1 cellular context compared by ENCODE assay signal in genomic region chr19:41363753-41364545, GRCh38.
TF ChIP-seq lines count a peak whose summit lies in the region.

A gene with protein sequence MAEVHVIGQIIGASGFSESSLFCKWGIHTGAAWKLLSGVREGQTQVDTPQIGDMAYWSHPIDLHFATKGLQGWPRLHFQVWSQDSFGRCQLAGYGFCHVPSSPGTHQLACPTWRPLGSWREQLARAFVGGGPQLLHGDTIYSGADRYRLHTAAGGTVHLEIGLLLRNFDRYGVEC (minus strand): TSS chr19:41364149. CDS start chr19:41363519, 630 bp downstream.

TF ChIP-seq in HepG2, 621 proteins besides CTCF, POLR2A, EP300 and RAD21 (continued from another document and continues in another):
- TF ChIP-seq RNF219 (CRISPR knock-in tag; IDR thresholded peaks at IDR 0.05) (no peak), ZNF430 (CRISPR knock-in tag; IDR thresholded peaks at IDR 0.05) (no peak), ZNF589 (CRISPR knock-in tag; conservative IDR thresholded peaks at IDR 0.05) (no peak), SIX4 (CRISPR knock-in tag; IDR thresholded peaks at IDR 0.05) (no peak), ZKSCAN5 (CRISPR knock-in tag; IDR thresholded peaks at IDR 0.05) (no peak), ZNF557 (CRISPR knock-in tag; IDR thresholded peaks at IDR 0.05) (no peak), ZSCAN30 (CRISPR knock-in tag; IDR thresholded peaks at IDR 0.05) (no peak), JDP2 (CRISPR knock-in tag; IDR thresholded peaks at IDR 0.05; ENCODE audit: borderline replicate concordance) (no peak), TERF1 (CRISPR knock-in tag; IDR thresholded peaks at IDR 0.05) (no peak), PAF1 (CRISPR knock-in tag; IDR thresholded peaks at IDR 0.05) (no peak), ZNF343 (CRISPR knock-in tag; IDR thresholded peaks at IDR 0.05) (no peak), HOXD1 (CRISPR knock-in tag; IDR thresholded peaks at IDR 0.05) (no peak), NR2F1 (CRISPR knock-in tag; IDR thresholded peaks at IDR 0.05) (no peak; a peak in 1 of 4 replicates), WIZ (CRISPR knock-in tag; IDR thresholded peaks at IDR 0.05) (no peak), ZNF713 (CRISPR knock-in tag; IDR thresholded peaks at IDR 0.05) (no peak), FOXP1 (IDR thresholded peaks at IDR 0.05) (no peak), FOXP1 (CRISPR knock-in tag; IDR thresholded peaks at IDR 0.05) (no peak), NR2C2 (CRISPR knock-in tag; IDR thresholded peaks at IDR 0.05; ENCODE audit: borderline replicate concordance) (peak; percentile 54; the same call in 1 of the 2 replicates), ZSCAN12 (CRISPR knock-in tag; IDR thresholded peaks at IDR 0.05) (no peak), SRY (CRISPR knock-in tag; IDR thresholded peaks at IDR 0.05) (peak; percentile 79; the same call in 1 of the 2 replicates), JUNB (CRISPR knock-in tag; IDR thresholded peaks at IDR 0.05; ENCODE audit: borderline replicate concordance) (no peak), ARNT2 (CRISPR knock-in tag; IDR thresholded peaks at IDR 0.05; ENCODE audit: low read depth) (no peak), TOE1 (CRISPR knock-in tag; IDR thresholded peaks at IDR 0.05) (no peak), NBN (conservative IDR thresholded peaks at IDR 0.05) (no peak), PHB2 (IDR thresholded peaks at IDR 0.05; ENCODE audit: partially characterized antibody) (no peak), RAD51 (IDR thresholded peaks at IDR 0.05; ENCODE audit: borderline replicate concordance) (no peak), JUN (CRISPR knock-in tag; IDR thresholded peaks at IDR 0.05) (no peak), ZNF678 (CRISPR knock-in tag; IDR thresholded peaks at IDR 0.05) (no peak), ZNF570 (CRISPR knock-in tag; IDR thresholded peaks at IDR 0.05; ENCODE audit: borderline replicate concordance) (no peak), FOXC1 (CRISPR knock-in tag; IDR thresholded peaks at IDR 0.05; ENCODE audit: borderline replicate concordance) (peak; percentile 68; the same call in 1 of the 2 replicates), MTF2 (CRISPR knock-in tag; IDR thresholded peaks at IDR 0.05; ENCODE audit: borderline replicate concordance) (no peak), ZNF234 (CRISPR knock-in tag; conservative IDR thresholded peaks at IDR 0.05) (no peak), REXO4 (CRISPR knock-in tag; IDR thresholded peaks at IDR 0.05; ENCODE audit: borderline replicate concordance) (no peak), ZFP36L2 (CRISPR knock-in tag; IDR thresholded peaks at IDR 0.05) (no peak), SIX1 (CRISPR knock-in tag; IDR thresholded peaks at IDR 0.05; ENCODE audit: borderline replicate concordance) (no peak), IKZF4 (CRISPR knock-in tag; IDR thresholded peaks at IDR 0.05; ENCODE audit: borderline replicate concordance, low read depth, not compliant biosample characterization) (peak; percentile 53), ZBED4 (CRISPR knock-in tag; IDR thresholded peaks at IDR 0.05; ENCODE audit: borderline replicate concordance) (no peak), ZNF746 (CRISPR knock-in tag; IDR thresholded peaks at IDR 0.05) (no peak), NFE2L2 (IDR thresholded peaks at IDR 0.05; ENCODE audit: low read length) (no peak), ZNF552 (CRISPR knock-in tag; IDR thresholded peaks at IDR 0.05; ENCODE audit: borderline replicate concordance) (no peak), ZNF383 (CRISPR knock-in tag; IDR thresholded peaks at IDR 0.05; ENCODE audit: borderline replicate concordance) (no peak)
- TF ChIP-seq, protein P1, sequence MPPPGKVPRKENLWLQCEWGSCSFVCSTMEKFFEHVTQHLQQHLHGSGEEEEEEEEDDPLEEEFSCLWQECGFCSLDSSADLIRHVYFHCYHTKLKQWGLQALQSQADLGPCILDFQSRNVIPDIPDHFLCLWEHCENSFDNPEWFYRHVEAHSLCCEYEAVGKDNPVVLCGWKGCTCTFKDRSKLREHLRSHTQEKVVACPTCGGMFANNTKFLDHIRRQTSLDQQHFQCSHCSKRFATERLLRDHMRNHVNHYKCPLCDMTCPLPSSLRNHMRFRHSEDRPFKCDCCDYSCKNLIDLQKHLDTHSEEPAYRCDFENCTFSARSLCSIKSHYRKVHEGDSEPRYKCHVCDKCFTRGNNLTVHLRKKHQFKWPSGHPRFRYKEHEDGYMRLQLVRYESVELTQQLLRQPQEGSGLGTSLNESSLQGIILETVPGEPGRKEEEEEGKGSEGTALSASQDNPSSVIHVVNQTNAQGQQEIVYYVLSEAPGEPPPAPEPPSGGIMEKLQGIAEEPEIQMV (CRISPR knock-in tag; IDR thresholded peaks at IDR 0.05; ENCODE audit: low read depth), result no peak
- TF ChIP-seq, protein P2, sequence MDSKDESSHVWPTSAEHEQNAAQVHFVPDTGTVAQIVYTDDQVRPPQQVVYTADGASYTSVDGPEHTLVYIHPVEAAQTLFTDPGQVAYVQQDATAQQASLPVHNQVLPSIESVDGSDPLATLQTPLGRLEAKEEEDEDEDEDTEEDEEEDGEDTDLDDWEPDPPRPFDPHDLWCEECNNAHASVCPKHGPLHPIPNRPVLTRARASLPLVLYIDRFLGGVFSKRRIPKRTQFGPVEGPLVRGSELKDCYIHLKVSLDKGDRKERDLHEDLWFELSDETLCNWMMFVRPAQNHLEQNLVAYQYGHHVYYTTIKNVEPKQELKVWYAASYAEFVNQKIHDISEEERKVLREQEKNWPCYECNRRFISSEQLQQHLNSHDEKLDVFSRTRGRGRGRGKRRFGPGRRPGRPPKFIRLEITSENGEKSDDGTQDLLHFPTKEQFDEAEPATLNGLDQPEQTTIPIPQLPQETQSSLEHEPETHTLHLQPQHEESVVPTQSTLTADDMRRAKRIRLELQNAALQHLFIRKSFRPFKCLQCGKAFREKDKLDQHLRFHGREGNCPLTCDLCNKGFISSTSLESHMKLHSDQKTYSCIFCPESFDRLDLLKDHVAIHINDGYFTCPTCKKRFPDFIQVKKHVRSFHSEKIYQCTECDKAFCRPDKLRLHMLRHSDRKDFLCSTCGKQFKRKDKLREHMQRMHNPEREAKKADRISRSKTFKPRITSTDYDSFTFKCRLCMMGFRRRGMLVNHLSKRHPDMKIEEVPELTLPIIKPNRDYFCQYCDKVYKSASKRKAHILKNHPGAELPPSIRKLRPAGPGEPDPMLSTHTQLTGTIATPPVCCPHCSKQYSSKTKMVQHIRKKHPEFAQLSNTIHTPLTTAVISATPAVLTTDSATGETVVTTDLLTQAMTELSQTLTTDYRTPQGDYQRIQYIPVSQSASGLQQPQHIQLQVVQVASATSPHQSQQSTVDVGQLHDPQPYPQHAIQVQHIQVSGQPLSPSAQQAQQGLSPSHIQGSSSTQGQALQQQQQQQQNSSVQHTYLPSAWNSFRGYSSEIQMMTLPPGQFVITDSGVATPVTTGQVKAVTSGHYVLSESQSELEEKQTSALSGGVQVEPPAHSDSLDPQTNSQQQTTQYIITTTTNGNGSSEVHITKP (CRISPR knock-in tag; IDR thresholded peaks at IDR 0.05; ENCODE audit: low read depth), result no peak
- TF ChIP-seq, protein P3, sequence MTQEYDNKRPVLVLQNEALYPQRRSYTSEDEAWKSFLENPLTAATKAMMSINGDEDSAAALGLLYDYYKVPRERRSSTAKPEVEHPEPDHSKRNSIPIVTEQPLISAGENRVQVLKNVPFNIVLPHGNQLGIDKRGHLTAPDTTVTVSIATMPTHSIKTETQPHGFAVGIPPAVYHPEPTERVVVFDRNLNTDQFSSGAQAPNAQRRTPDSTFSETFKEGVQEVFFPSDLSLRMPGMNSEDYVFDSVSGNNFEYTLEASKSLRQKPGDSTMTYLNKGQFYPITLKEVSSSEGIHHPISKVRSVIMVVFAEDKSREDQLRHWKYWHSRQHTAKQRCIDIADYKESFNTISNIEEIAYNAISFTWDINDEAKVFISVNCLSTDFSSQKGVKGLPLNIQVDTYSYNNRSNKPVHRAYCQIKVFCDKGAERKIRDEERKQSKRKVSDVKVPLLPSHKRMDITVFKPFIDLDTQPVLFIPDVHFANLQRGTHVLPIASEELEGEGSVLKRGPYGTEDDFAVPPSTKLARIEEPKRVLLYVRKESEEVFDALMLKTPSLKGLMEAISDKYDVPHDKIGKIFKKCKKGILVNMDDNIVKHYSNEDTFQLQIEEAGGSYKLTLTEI (CRISPR knock-in tag; conservative IDR thresholded peaks at IDR 0.05), result no peak
- TF ChIP-seq, protein P4, sequence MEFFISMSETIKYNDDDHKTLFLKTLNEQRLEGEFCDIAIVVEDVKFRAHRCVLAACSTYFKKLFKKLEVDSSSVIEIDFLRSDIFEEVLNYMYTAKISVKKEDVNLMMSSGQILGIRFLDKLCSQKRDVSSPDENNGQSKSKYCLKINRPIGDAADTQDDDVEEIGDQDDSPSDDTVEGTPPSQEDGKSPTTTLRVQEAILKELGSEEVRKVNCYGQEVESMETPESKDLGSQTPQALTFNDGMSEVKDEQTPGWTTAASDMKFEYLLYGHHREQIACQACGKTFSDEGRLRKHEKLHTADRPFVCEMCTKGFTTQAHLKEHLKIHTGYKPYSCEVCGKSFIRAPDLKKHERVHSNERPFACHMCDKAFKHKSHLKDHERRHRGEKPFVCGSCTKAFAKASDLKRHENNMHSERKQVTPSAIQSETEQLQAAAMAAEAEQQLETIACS (CRISPR knock-in tag; IDR thresholded peaks at IDR 0.05), result no peak
- TF ChIP-seq, protein P5, sequence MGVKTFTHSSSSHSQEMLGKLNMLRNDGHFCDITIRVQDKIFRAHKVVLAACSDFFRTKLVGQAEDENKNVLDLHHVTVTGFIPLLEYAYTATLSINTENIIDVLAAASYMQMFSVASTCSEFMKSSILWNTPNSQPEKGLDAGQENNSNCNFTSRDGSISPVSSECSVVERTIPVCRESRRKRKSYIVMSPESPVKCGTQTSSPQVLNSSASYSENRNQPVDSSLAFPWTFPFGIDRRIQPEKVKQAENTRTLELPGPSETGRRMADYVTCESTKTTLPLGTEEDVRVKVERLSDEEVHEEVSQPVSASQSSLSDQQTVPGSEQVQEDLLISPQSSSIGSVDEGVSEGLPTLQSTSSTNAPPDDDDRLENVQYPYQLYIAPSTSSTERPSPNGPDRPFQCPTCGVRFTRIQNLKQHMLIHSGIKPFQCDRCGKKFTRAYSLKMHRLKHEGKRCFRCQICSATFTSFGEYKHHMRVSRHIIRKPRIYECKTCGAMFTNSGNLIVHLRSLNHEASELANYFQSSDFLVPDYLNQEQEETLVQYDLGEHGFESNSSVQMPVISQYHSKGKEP (CRISPR knock-in tag; IDR thresholded peaks at IDR 0.05), result no peak
- TF ChIP-seq, protein P6, sequence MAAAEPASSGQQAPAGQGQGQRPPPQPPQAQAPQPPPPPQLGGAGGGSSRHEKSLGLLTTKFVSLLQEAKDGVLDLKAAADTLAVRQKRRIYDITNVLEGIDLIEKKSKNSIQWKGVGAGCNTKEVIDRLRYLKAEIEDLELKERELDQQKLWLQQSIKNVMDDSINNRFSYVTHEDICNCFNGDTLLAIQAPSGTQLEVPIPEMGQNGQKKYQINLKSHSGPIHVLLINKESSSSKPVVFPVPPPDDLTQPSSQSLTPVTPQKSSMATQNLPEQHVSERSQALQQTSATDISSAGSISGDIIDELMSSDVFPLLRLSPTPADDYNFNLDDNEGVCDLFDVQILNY (CRISPR knock-in tag; conservative IDR thresholded peaks at IDR 0.05), result no peak
- TF ChIP-seq, protein P7, sequence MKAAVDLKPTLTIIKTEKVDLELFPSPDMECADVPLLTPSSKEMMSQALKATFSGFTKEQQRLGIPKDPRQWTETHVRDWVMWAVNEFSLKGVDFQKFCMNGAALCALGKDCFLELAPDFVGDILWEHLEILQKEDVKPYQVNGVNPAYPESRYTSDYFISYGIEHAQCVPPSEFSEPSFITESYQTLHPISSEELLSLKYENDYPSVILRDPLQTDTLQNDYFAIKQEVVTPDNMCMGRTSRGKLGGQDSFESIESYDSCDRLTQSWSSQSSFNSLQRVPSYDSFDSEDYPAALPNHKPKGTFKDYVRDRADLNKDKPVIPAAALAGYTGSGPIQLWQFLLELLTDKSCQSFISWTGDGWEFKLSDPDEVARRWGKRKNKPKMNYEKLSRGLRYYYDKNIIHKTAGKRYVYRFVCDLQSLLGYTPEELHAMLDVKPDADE (CRISPR knock-in tag; IDR thresholded peaks at IDR 0.05), result no peak
